In genomic region chr13:23460309-23460708, GRCh38 we compare ENCODE assay signal across 14 cellular contexts. TPM values are rescaled to one million over a fixed set of nuclear protein-coding genes. Genes with fewer than 3 reads are reported as not detected.
DNase-seq lines count a peak whose midpoint lies in the region; ATAC-seq and TF ChIP-seq lines count a peak whose summit lies in the region.
"Had no signal": no experiment of that assay in that cellular context is flagged by ENCODE, and none has a peak within 500 bp of the region (broad histone marks: within the 10 kb centered on the region; RNA-seq: fewer than 3 reads in every experiment).

No MANE protein-coding gene starts in this region.

- H3K36me3 Mint-ChIP-seq in GM23338 (ENCODE audit: low read depth) (no peaks in the 10 kb centered on the region), naive B cell (no peaks in the 10 kb centered on the region)

- TF ChIP-seq CTCF in GM23338 (conservative IDR thresholded peaks at IDR 0.05; ENCODE audit: low read depth in 2 of 2): no peak
- TF ChIP-seq CTCF in left ventricle myocardium inferior (IDR thresholded peaks at IDR 0.05; ENCODE audit: borderline replicate concordance): no peak

- H3K79me2 ChIP-seq in GM23338 (replicated peaks; ENCODE audit: insufficient read depth): no peaks in the 10 kb centered on the region

- H3K27me3 ChIP-seq in GM23338 (ENCODE audit: insufficient read depth) (peaks cover 12% of the 10 kb centered on the region), left ventricle myocardium inferior (ENCODE audit: low read depth) (no peaks in the 10 kb centered on the region)
- H3K27me3 ChIP-seq: SJSA1 had no signal

- intact Hi-C loops in left ventricle myocardium inferior (cut with micrococcal nuclease): no loop called here

- H3K4me2 ChIP-seq in GM23338: 0 out of 2 replicates have a peak overlapping the region, but pooled peaks have one; percentile 48

- H3K9me3 ChIP-seq in left ventricle myocardium inferior (replicated peaks): no peaks in the 10 kb centered on the region
- H3K9me3 ChIP-seq: SJSA1 had no signal

- H3K4me1 ChIP-seq in GM23338 (ENCODE audit: insufficient read depth): 0 out of 2 replicates have a peak, but pooled peaks cover 4% of the 10 kb centered on the region
- peaks cover 7% of the 10 kb centered on the region for H3K4me1 ChIP-seq in left ventricle myocardium inferior
- H3K4me1 ChIP-seq: SJSA1 had no signal

- H3K9me3 Mint-ChIP-seq in GM23338: no peaks in the 10 kb centered on the region
- peaks cover 0 to 2% (median 0%) of the 10 kb centered on the region in 7 donors for H3K9me3 Mint-ChIP-seq in naive B cell

- H4K20me1 ChIP-seq in GM23338 (replicated peaks; ENCODE audit: insufficient read depth): no peaks in the 10 kb centered on the region

- H2AFZ ChIP-seq in GM23338: 0 out of 2 replicates have a peak overlapping the region, but pooled peaks have one; percentile 38

- no peak for DNase-seq in GM23338 (ENCODE audit: low spot score)
- DNase-seq in naive B cell: peak; percentile 40
- no peak for DNase-seq in NCI-H524 treated with DMSO at 0.1 percent for 48 hours (lab: John Stamatoyannopoulos, UW)
- DNase-seq in left ventricle myocardium inferior: no peak
- no peak for DNase-seq in NCI-H2029 treated with DMSO at 0.1 percent for 48 hours (lab: John Stamatoyannopoulos, UW)
- DNase-seq in erythroblast (lab: John Stamatoyannopoulos, UW): no peak
- DNase-seq: activated CD8-positive, alpha-beta T cell treated with anti-CD3 and anti-CD28 coated beads, Interleukin-2, amount 10 ng/mL, durations not matched to agents 7 days and 5 days; NCI-H2171; nephron progenitor cell; stimulated activated CD4-positive, alpha-beta T cell treated with anti-CD3 and anti-CD28 coated beads, Interleukin-15, amount 100 ng/mL, for 24 hours; stimulated activated naive CD8-positive, alpha-beta T cell treated with anti-CD3 and anti-CD28 coated beads, Interleukin-15, Interleukin-2, amounts not matched to agents 100 U/mL and 50 U/mL, for 24 hours had no signal

- H3K27ac ChIP-seq in GM23338 (ENCODE audit: low read depth) (no peak overlapping the region), left ventricle myocardium inferior (replicated peaks) (no peak overlapping the region)
- H3K27ac ChIP-seq: SJSA1 had no signal

- no peak overlapping the region for H3K27ac Mint-ChIP-seq in GM23338
- peak overlapping the region in 2 of 6 donors; percentile 32 to 40 for H3K27ac Mint-ChIP-seq in naive B cell
- H3K27ac Mint-ChIP-seq: activated CD8-positive, alpha-beta T cell treated with anti-CD3 and anti-CD28 coated beads, Interleukin-2, amount 10 ng/mL, durations not matched to agents 7 days and 5 days; nephron progenitor cell had no signal

- no peaks in the 10 kb centered on the region for H3K36me3 ChIP-seq in GM23338 (ENCODE audit: insufficient read depth)
- H3K36me3 ChIP-seq in left ventricle myocardium inferior: no peaks in the 10 kb centered on the region
- H3K36me3 ChIP-seq: SJSA1 had no signal

- H3K9me2 ChIP-seq in GM23338 (ENCODE audit: insufficient read depth): peaks cover 13% of the 10 kb centered on the region; the same call in 1 of the 2 replicates

- H3K27me3 Mint-ChIP-seq in GM23338 (ENCODE audit: insufficient read depth, low read depth, poor library complexity) (peaks cover 6% of the 10 kb centered on the region), naive B cell (peaks cover 46 to 57% (median 49%) of the 10 kb centered on the region in 3 donors)

- ATAC-seq in GM18519 (IDR thresholded peaks at IDR 0.05; ENCODE audit: low FRiP score, unreplicated experiment): peak; percentile 54
- no peak for ATAC-seq in GM23338
- ATAC-seq in HG03521 (IDR thresholded peaks at IDR 0.05; ENCODE audit: unreplicated experiment): peak; percentile 63
- ATAC-seq in naive B cell (ENCODE audit: low read depth in 2 of 2): peak; percentile 92
- ATAC-seq: activated CD8-positive, alpha-beta T cell treated with anti-CD3 and anti-CD28 coated beads, Interleukin-2, amount 10 ng/mL, durations not matched to agents 7 days and 5 days; stimulated activated naive CD8-positive, alpha-beta T cell treated with anti-CD3 and anti-CD28 coated beads, Interleukin-15, Interleukin-2, amounts not matched to agents 100 U/mL and 50 U/mL, for 24 hours had no signal

- no peak overlapping the region for H3K4me3 ChIP-seq in GM23338
- H3K4me3 ChIP-seq in left ventricle myocardium inferior: no peak overlapping the region
- H3K4me3 ChIP-seq: SJSA1 had no signal

- no peak overlapping the region for H3K4me3 Mint-ChIP-seq in GM23338
- peak overlapping the region in 4 of 8 donors; percentile 2 to 70 (median 36) for H3K4me3 Mint-ChIP-seq in naive B cell
- H3K4me3 Mint-ChIP-seq: activated CD8-positive, alpha-beta T cell treated with anti-CD3 and anti-CD28 coated beads, Interleukin-2, amount 10 ng/mL, durations not matched to agents 7 days and 5 days; nephron progenitor cell had no signal

- H3F3A ChIP-seq in GM23338 (replicated peaks; ENCODE audit: low read depth): no peaks in the 10 kb centered on the region

- no peak for TF ChIP-seq POLR2A in erythroblast (IDR thresholded peaks at IDR 0.05; ENCODE audit: low read length)

- peaks cover 12% of the 10 kb centered on the region; the same call in 2 of the 3 replicates for H3K4me1 Mint-ChIP-seq in GM23338
- peaks cover 16 to 27% (median 20%) of the 10 kb centered on the region in 3 donors for H3K4me1 Mint-ChIP-seq in naive B cell

TF ChIP-seq in GM23338, 12 proteins besides CTCF, POLR2A, EP300 and RAD21 (continues in another document):
- TF ChIP-seq ZNF462 (CRISPR knock-in tag; IDR thresholded peaks at IDR 0.05) (no peak), JUNB (IDR thresholded peaks at IDR 0.05; ENCODE audit: unreplicated experiment) (no peak), POLR2AphosphoS5 (IDR thresholded peaks at IDR 0.05; ENCODE audit: low read depth) (no peak), ZNF114 (CRISPR knock-in tag; IDR thresholded peaks at IDR 0.05) (no peak), EZH2phosphoT487 (IDR thresholded peaks at IDR 0.05; ENCODE audit: unreplicated experiment) (no peak), CREB1 (CRISPR knock-in tag; IDR thresholded peaks at IDR 0.05; ENCODE audit: low read depth) (no peak), EZH2 (IDR thresholded peaks at IDR 0.05; ENCODE audit: low read depth, unreplicated experiment) (no peak)

RNA-seq across cellular contexts. Expression of gene SACS, which starts 26.8 kb away (rescaled TPM):
- 58.7 and 60.6 TPM in 2 replicates for total RNA-seq in GM23338 (2014; rRNA removed; shearing (Covaris generic))
- polyA plus RNA-seq in GM23338 (2016; fragmentation: Nextera tagmentation; extraction: Ambion mirVana) (13.0 and 13.8 TPM in 2 replicates), naive B cell (ENCODE audit: low read depth in 6 of 6) (1 to 10 TPM in 5 of 6 donors, under 1 TPM in 1; 0.33 to 1.7 (median 1.5) TPM)
- 9.4 TPM for total RNA-seq in left ventricle myocardium inferior
